ENCODE assay signal across 13 cellular contexts in genomic region chr14:65210827-65211192, GRCh38.
DNase-seq lines count a peak whose midpoint lies in the region; ATAC-seq, FAIRE-seq and TF ChIP-seq lines count a peak whose summit lies in the region.
"Had no signal": no experiment of that assay in that cellular context is flagged by ENCODE, and none has a peak within 500 bp of the region (broad histone marks: within the 10 kb centered on the region; RNA-seq: fewer than 3 reads in every experiment).

No MANE protein-coding gene starts in this region.

- no peaks in the 10 kb centered on the region for H3K9me2 ChIP-seq in SU-DHL-6 (replicated peaks; ENCODE audit: insufficient read depth, low read length)

- H3K27ac ChIP-seq in A549 (peak overlapping the region; percentile 76 to 85), SU-DHL-6 (ENCODE audit: low read depth, low read length) (peak overlapping the region; percentile 99)

- H3K27ac Mint-ChIP-seq in Calu3 (ENCODE audit: unreplicated experiment) (peak overlapping the region; percentile 64), endothelial cell (ENCODE audit: unreplicated experiment) (peak overlapping the region; percentile 72), Caco-2 (ENCODE audit: unreplicated experiment) (no peak overlapping the region)

- no peak for TF ChIP-seq RAD21 in A549 (conservative IDR thresholded peaks at IDR 0.05 in 1 of 2, IDR thresholded peaks at IDR 0.05 in 1 of 2)

- no peak overlapping the region for H3K4me3 ChIP-seq in A549
- no peak overlapping the region for H3K4me3 ChIP-seq in SU-DHL-6 (ENCODE audit: insufficient read depth, low read length, poor library complexity, severe bottlenecking)
- no peak overlapping the region for H3K4me3 ChIP-seq in Caco-2 (ENCODE audit: low read depth, low read length)

- H3K27me3 ChIP-seq in SU-DHL-6 (ENCODE audit: low read length) (no peaks in the 10 kb centered on the region), Caco-2 (replicated peaks; ENCODE audit: control insufficient read depth, insufficient read depth, low read length) (no peaks in the 10 kb centered on the region)

- H3K36me3 Mint-ChIP-seq in Calu3 (ENCODE audit: insufficient read depth, unreplicated experiment) (no peaks in the 10 kb centered on the region), endothelial cell (ENCODE audit: low read depth, unreplicated experiment) (no peaks in the 10 kb centered on the region), Caco-2 (ENCODE audit: insufficient read depth, unreplicated experiment) (no peaks in the 10 kb centered on the region)
- H3K36me3 Mint-ChIP-seq: CD4-positive, CD25-positive, alpha-beta regulatory T cell had no signal

- H3K4me2 ChIP-seq in A549, result peak overlapping the region; percentile 58
- peak overlapping the region; percentile 96 for H3K4me2 ChIP-seq in SU-DHL-6 (ENCODE audit: low read depth, low read length, poor library complexity, severe bottlenecking)

- H3K9ac ChIP-seq in SU-DHL-6 (ENCODE audit: low read length), result no peak overlapping the region

- no TSS peak for BruUV-seq in Calu3 (replicated peaks; lab: Mats Ljungman, UMichigan)
- BruUV-seq in Caco-2 (replicated peaks; lab: Mats Ljungman, UMichigan), result no TSS peak

- no peak for TF ChIP-seq EP300 in A549 (IDR thresholded peaks at IDR 0.05)

- TF ChIP-seq POLR2A in A549 (IDR thresholded peaks at IDR 0.05; ENCODE audit: low read length), result no peak

- no peak overlapping the region for H2AFZ ChIP-seq in SU-DHL-6 (ENCODE audit: low read depth, low read length, severe bottlenecking)

- H3K79me2 ChIP-seq in SU-DHL-6 (ENCODE audit: insufficient read depth, low read length), result no peaks in the 10 kb centered on the region

- DNase-seq in A549 (ENCODE audit: low read depth in 1 of 2, low spot score in 1 of 2), result no peak
- DNase-seq in Calu3, result no peak
- DNase-seq in endothelial cell (ENCODE audit: low spot score), result no peak
- DNase-seq in NCI-H524 (lab: John Stamatoyannopoulos, UW), result no peak
- DNase-seq in DMS 273 treated with DMSO at 0.1 percent for 48 hours (lab: John Stamatoyannopoulos, UW), result no peak
- DNase-seq in Caco-2, result no peak
- no peak for DNase-seq in occipital lobe (lab: John Stamatoyannopoulos, UW)
- DNase-seq: activated CD4-positive, alpha-beta T cell treated with anti-CD3 and anti-CD28 coated beads for 4 hours; activated naive CD4-positive, alpha-beta T cell treated with anti-CD3 and anti-CD28 coated beads, Interleukin-2, amount 50 U/mL, for 16 hours; NCI-H1930; stimulated activated CD4-positive, alpha-beta T cell treated with anti-CD3 and anti-CD28 coated beads, Interleukin-4, amount 100 ng/mL, for 4 hours had no signal

- no peaks in the 10 kb centered on the region for H3K9me3 ChIP-seq in A549
- no peaks in the 10 kb centered on the region for H3K9me3 ChIP-seq in SU-DHL-6 (ENCODE audit: insufficient read depth, low read length)
- H3K9me3 ChIP-seq in Caco-2, result no peaks in the 10 kb centered on the region

- H4K20me1 ChIP-seq in SU-DHL-6 (ENCODE audit: low read depth, low read length), result no peaks in the 10 kb centered on the region

- CTCF ChIA-PET in A549 (lab: Yijun Ruan, JAX) (interaction anchor here (1.0 to 1.3 kb wide), 2 partner anchors 42 to 201 kb away, joined by 4 read pairs; partner anchors contain the start of gene FUT8), Calu3 (lab: Charles Lee) (interaction anchor here (0.6 to 1.2 kb wide), 4 partner anchors 10 to 289 kb away, joined by 4 to 6 read pairs (median 5); no protein-coding TSS in a partner anchor), Caco-2 (lab: Charles Lee) (no interaction called here)

- H3K36me3 ChIP-seq in SU-DHL-6 (ENCODE audit: low read length) (no peaks in the 10 kb centered on the region), Caco-2 (ENCODE audit: control insufficient read depth, insufficient read depth, low read length) (no peaks in the 10 kb centered on the region)

- no peak for FAIRE-seq in A549 (lab: Jason Lieb, UNC)

- ATAC-seq in A549, result no peak

- no peak for TF ChIP-seq CTCF in A549 (IDR thresholded peaks at IDR 0.05)
- no peak for TF ChIP-seq CTCF in Calu3 (IDR thresholded peaks at IDR 0.05; ENCODE audit: unreplicated experiment)
- no peak for TF ChIP-seq CTCF in SU-DHL-6 (IDR thresholded peaks at IDR 0.05; ENCODE audit: insufficient read depth, low read length, poor library complexity, severe bottlenecking)
- no peak for TF ChIP-seq CTCF in endothelial cell (IDR thresholded peaks at IDR 0.05; ENCODE audit: unreplicated experiment)
- no peak for TF ChIP-seq CTCF in Caco-2 (IDR thresholded peaks at IDR 0.05; ENCODE audit: insufficient read depth in 1 of 2, low read depth in 1 of 2, low read length in 1 of 2, severe bottlenecking in 1 of 2, unreplicated experiment in 1 of 2)

- H3F3A ChIP-seq in SU-DHL-6 (ENCODE audit: insufficient read depth), result peaks cover 51% of the 10 kb centered on the region

- H3K4me1 Mint-ChIP-seq in Calu3 (ENCODE audit: low read depth, unreplicated experiment) (peaks cover 33% of the 10 kb centered on the region), endothelial cell (ENCODE audit: unreplicated experiment) (peaks cover 18% of the 10 kb centered on the region), Caco-2 (ENCODE audit: low read depth, unreplicated experiment) (no peaks in the 10 kb centered on the region)

- H3K9me3 Mint-ChIP-seq in Calu3 (ENCODE audit: low read depth, unreplicated experiment) (no peaks in the 10 kb centered on the region), endothelial cell (ENCODE audit: unreplicated experiment) (no peaks in the 10 kb centered on the region), Caco-2 (ENCODE audit: unreplicated experiment) (no peaks in the 10 kb centered on the region)
- H3K9me3 Mint-ChIP-seq: CD4-positive, CD25-positive, alpha-beta regulatory T cell had no signal

- H3K4me3 Mint-ChIP-seq in Calu3 (ENCODE audit: low read depth, unreplicated experiment), result no peak overlapping the region
- H3K4me3 Mint-ChIP-seq in endothelial cell (ENCODE audit: unreplicated experiment), result no peak overlapping the region
- H3K4me3 Mint-ChIP-seq in Caco-2 (ENCODE audit: unreplicated experiment), result no peak overlapping the region

- POLR2A ChIA-PET in A549 (lab: Yijun Ruan, JAX), result interaction anchor here (0.6 to 1.0 kb wide), 2 partner anchors 27 to 108 kb away, joined by 3 to 9 read pairs; partner anchors contain the start of gene MAX
- POLR2A ChIA-PET in Caco-2 (lab: Charles Lee), result no interaction called here

- H3K4me1 ChIP-seq in A549, result peaks cover 18% of the 10 kb centered on the region
- H3K4me1 ChIP-seq in Caco-2, result no peaks in the 10 kb centered on the region

- intact Hi-C loops in Calu3 (cut with micrococcal nuclease; ENCODE audit: unreplicated experiment) (no loop called here), Caco-2 (cut with micrococcal nuclease; ENCODE audit: unreplicated experiment) (no loop called here)

- no peaks in the 10 kb centered on the region for H3K27me3 Mint-ChIP-seq in Calu3 (ENCODE audit: unreplicated experiment)
- H3K27me3 Mint-ChIP-seq in endothelial cell (ENCODE audit: unreplicated experiment), result peaks cover 6% of the 10 kb centered on the region
- no peaks in the 10 kb centered on the region for H3K27me3 Mint-ChIP-seq in Caco-2 (ENCODE audit: insufficient read depth, unreplicated experiment)
- H3K27me3 Mint-ChIP-seq: CD4-positive, CD25-positive, alpha-beta regulatory T cell had no signal

TF ChIP-seq in A549, 52 proteins besides CTCF, POLR2A, EP300 and RAD21:
- TF ChIP-seq ZC3H11A (IDR thresholded peaks at IDR 0.05), result no peak
- TF ChIP-seq CHD2 (IDR thresholded peaks at IDR 0.05; ENCODE audit: low read length, partially characterized antibody), result no peak
- TF ChIP-seq ZNF302 (CRISPR knock-in tag; IDR thresholded peaks at IDR 0.05), result no peak
- no peak for TF ChIP-seq CBX2 (IDR thresholded peaks at IDR 0.05; ENCODE audit: borderline replicate concordance, low read depth)
- no peak for TF ChIP-seq KDM5A (IDR thresholded peaks at IDR 0.05)
- TF ChIP-seq MAFK (IDR thresholded peaks at IDR 0.05; ENCODE audit: partially characterized antibody), result peak; percentile 97
- TF ChIP-seq, protein P1, sequence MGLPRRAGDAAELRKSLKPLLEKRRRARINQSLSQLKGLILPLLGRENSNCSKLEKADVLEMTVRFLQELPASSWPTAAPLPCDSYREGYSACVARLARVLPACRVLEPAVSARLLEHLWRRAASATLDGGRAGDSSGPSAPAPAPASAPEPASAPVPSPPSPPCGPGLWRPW (IDR thresholded peaks at IDR 0.05), result no peak
